In the genomic region with DNA sequence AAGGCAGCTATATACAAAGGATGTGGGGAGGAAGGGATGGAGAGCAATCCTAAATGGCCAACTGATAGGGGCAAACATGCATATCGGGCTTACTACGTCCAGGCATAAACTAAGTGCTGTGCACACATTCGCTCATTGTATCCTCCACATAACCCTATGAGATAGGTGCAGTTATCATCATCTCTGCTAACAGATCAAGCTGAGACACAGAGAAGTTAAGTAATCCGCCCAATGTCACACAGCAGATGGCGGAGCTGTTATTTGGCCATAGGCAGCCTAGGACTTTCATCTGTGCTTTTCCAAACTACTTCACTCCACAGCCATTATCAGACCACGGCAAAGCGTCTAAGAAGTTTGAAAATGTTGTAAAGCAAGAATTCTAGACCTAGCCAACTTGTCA, we compare ENCODE assay signal across 20 cellular contexts.
DNase-seq lines count a peak whose midpoint lies in the region; ATAC-seq, FAIRE-seq and TF ChIP-seq lines count a peak whose summit lies in the region.
"Had no signal": no experiment of that assay in that cellular context is flagged by ENCODE, and none has a peak within 500 bp of the region (broad histone marks: within the 10 kb centered on the region; RNA-seq: fewer than 3 reads in every experiment).

No MANE protein-coding gene starts in this region.

- H3K9ac ChIP-seq in HepG2 (ENCODE audit: insufficient read depth, low read depth, low read length) (no peak overlapping the region), H1 (replicated peaks in 1 of 4; ENCODE audit: extremely low read depth in 1 of 4, low read depth in 3 of 4, low read length in 3 of 4) (no peak overlapping the region)
- H3K9ac ChIP-seq: BLaER1, GM23248 had no signal

- H2BK5ac ChIP-seq in H1 (ENCODE audit: low read depth, low read length) = no peak overlapping the region

- no peak overlapping the region for H3K56ac ChIP-seq in H1 (replicated peaks; ENCODE audit: insufficient read length, low read depth, low read length)

- no peak overlapping the region for H3K4ac ChIP-seq in H1 (replicated peaks; ENCODE audit: insufficient read length, low read depth, low read length)

- H3K9me3 ChIP-seq in HepG2 (ENCODE audit: low read length) (no peaks in the 10 kb centered on the region), right lobe of liver (no peaks in the 10 kb centered on the region), H1 (ENCODE audit: insufficient read depth in 2 of 2, low read depth in 1 of 2, low read length in 1 of 2) (no peaks in the 10 kb centered on the region), sigmoid colon (no peaks in the 10 kb centered on the region)
- H3K9me3 ChIP-seq: BLaER1 had no signal

- H3K79me1 ChIP-seq in H1 (ENCODE audit: low read depth, low read length) = no peaks in the 10 kb centered on the region

- H3K36me3 ChIP-seq in HepG2 (replicated peaks in 1 of 2; ENCODE audit: control insufficient read depth in 1 of 2, insufficient read depth in 2 of 2, low read length in 2 of 2) (no peaks in the 10 kb centered on the region), right lobe of liver (no peaks in the 10 kb centered on the region), H1 (ENCODE audit: control insufficient read depth in 2 of 4, insufficient read depth in 4 of 4, low read length in 3 of 4) (no peaks in the 10 kb centered on the region), sigmoid colon (no peaks in the 10 kb centered on the region)
- H3K36me3 ChIP-seq: BLaER1 had no signal

- TF ChIP-seq RAD21 in HepG2 (CRISPR knock-in tag; IDR thresholded peaks at IDR 0.05) (no peak), H1 (IDR thresholded peaks at IDR 0.05 in 1 of 2, conservative IDR thresholded peaks at IDR 0.05 in 1 of 2; ENCODE audit: low read depth in 2 of 2, low read length in 2 of 2) (no peak)

- no TSS peak for BruUV-seq in HepG2 (replicated peaks; lab: Mats Ljungman, UMichigan)

- CTCF ChIA-PET in HepG2 (lab: Yijun Ruan, JAX; ENCODE audit: low intra/inter-chr PET ratio, low total read pairs) (interaction anchor here (9.4 kb wide), 1 partner anchor 69 kb away, joined by 223 read pairs; no protein-coding TSS in a partner anchor), H1 (lab: Charles Lee; ENCODE audit: partially characterized antibody) (interaction anchor here (0.6 to 18.7 kb wide), 9 partner anchors 9 to 387 kb away, joined by 3 to 1065 read pairs (median 5); partner anchors contain the start of gene CDC26)

- H3K79me2 ChIP-seq in HepG2 (ENCODE audit: insufficient read depth, low read length) (no peaks in the 10 kb centered on the region), H1 (ENCODE audit: control insufficient read depth in 1 of 2, insufficient read depth in 2 of 2, low read length in 2 of 2) (no peaks in the 10 kb centered on the region)

- TF ChIP-seq POLR2A in HepG2 (IDR thresholded peaks at IDR 0.05; ENCODE audit: insufficient read depth in 1 of 2, low read depth in 2 of 2, low read length in 2 of 2) (no peak), right lobe of liver (IDR thresholded peaks at IDR 0.05) (no peak), H1 (IDR thresholded peaks at IDR 0.05; ENCODE audit: control extremely low read depth in 1 of 2, low read depth in 2 of 2, low read length in 2 of 2) (no peak), sigmoid colon (IDR thresholded peaks at IDR 0.05) (no peak)

- H2AFZ ChIP-seq in HepG2 (ENCODE audit: low read length) (no peak overlapping the region), H1 (ENCODE audit: low read length) (no peak overlapping the region)
- H2AFZ ChIP-seq: GM23248 had no signal

- no peak for ATAC-seq in HepG2
- ATAC-seq in right lobe of liver = no peak
- ATAC-seq in HG02970 (IDR thresholded peaks at IDR 0.05; ENCODE audit: low FRiP score, unreplicated experiment) = no peak
- no peak for ATAC-seq in HG03432 (IDR thresholded peaks at IDR 0.05; ENCODE audit: unreplicated experiment)
- ATAC-seq: GM12878, HCT116 had no signal

- no peak overlapping the region for H2BK120ac ChIP-seq in H1 (replicated peaks; ENCODE audit: low read depth, low read length)

- no peak overlapping the region for H2BK12ac ChIP-seq in H1 (ENCODE audit: low read depth, low read length)

- H3K14ac ChIP-seq in H1 (ENCODE audit: insufficient read length) = no peak overlapping the region

- H3K27ac ChIP-seq in HepG2 (ENCODE audit: extremely low read length, insufficient read depth, low read length) (no peak overlapping the region), right lobe of liver (no peak overlapping the region), H1 (ENCODE audit: low read depth, low read length) (no peak overlapping the region), sigmoid colon (no peak overlapping the region)
- H3K27ac ChIP-seq: BLaER1, C4-2B, GM23248 had no signal

- H2AK5ac ChIP-seq in H1 (ENCODE audit: low read depth, low read length) = no peak overlapping the region

- H3K27me3 ChIP-seq in HepG2 (ENCODE audit: control insufficient read depth in 1 of 2, insufficient read depth in 2 of 2, low read length in 2 of 2) (peaks cover 0 to 28% of the 10 kb centered on the region in 2 experiments; a peak in 3 of 5 replicates), right lobe of liver (no peaks in the 10 kb centered on the region), H1 (replicated peaks in 1 of 4; ENCODE audit: control insufficient read depth in 3 of 4, extremely low read depth in 1 of 4, insufficient read depth in 3 of 4, low read length in 3 of 4) (0 out of 7 replicates have a peak, but pooled peaks cover 0 to 2% (median 0%) of the 10 kb centered on the region in 4 experiments), sigmoid colon (peaks cover 0 to 7% (median 0%) of the 10 kb centered on the region in 3 donors)
- H3K27me3 ChIP-seq: BLaER1 had no signal

- TF ChIP-seq CTCF in HepG2 (CRISPR knock-in tag; IDR thresholded peaks at IDR 0.05) = no peak
- TF ChIP-seq CTCF in right lobe of liver (IDR thresholded peaks at IDR 0.05) = no peak
- no peak for TF ChIP-seq CTCF in H1 (IDR thresholded peaks at IDR 0.05; ENCODE audit: control extremely low read depth in 1 of 3, insufficient read depth in 1 of 3, low read depth in 1 of 3, low read length in 3 of 3)
- TF ChIP-seq CTCF in sigmoid colon (IDR thresholded peaks at IDR 0.05) = no peak

- H3K18ac ChIP-seq in H1 (ENCODE audit: extremely low read depth, low read length) = no peak overlapping the region

- no peak overlapping the region for H3K23ac ChIP-seq in H1 (ENCODE audit: insufficient read length)

- H3K4me1 ChIP-seq in HepG2 (ENCODE audit: insufficient read depth, low read length) (peaks cover 34% of the 10 kb centered on the region), right lobe of liver (peaks cover 0 to 4% (median 0%) of the 10 kb centered on the region in 4 donors), H1 (replicated peaks in 1 of 4; ENCODE audit: control insufficient read depth in 3 of 4, insufficient read depth in 4 of 4, low read length in 3 of 4) (peaks cover 0 to 6% (median 3%) of the 10 kb centered on the region in 4 experiments; a peak in 4 of 7 replicates), sigmoid colon (peaks cover 0 to 4% (median 0%) of the 10 kb centered on the region in 4 donors)

- in situ Hi-C loops in HepG2 (cut with HindIII; ENCODE audit: extremely low pct_ligation_motif_present, low pct_unique_long_range_greater_than_20kb) = no loop called here

- no peak overlapping the region for H4K8ac ChIP-seq in H1 (ENCODE audit: extremely low read depth, insufficient read depth, low read length)

- H4K5ac ChIP-seq in H1 (ENCODE audit: insufficient read length, low read depth, low read length) = no peak overlapping the region

- H3K4me2 ChIP-seq in HepG2 (ENCODE audit: low read depth, low read length) = no peak overlapping the region
- H3K4me2 ChIP-seq in H1 (ENCODE audit: insufficient read depth in 1 of 2, low read depth in 2 of 2, low read length in 2 of 2) = no peak overlapping the region
- H3K4me2 ChIP-seq: BLaER1 had no signal

- H2BK15ac ChIP-seq in H1 (ENCODE audit: low read length) = peak overlapping the region; percentile 54; the same call in 1 of the 2 replicates

- intact Hi-C loops in HepG2 (cut with micrococcal nuclease; ENCODE audit: unreplicated experiment) = no loop called here
- intact Hi-C loops in right lobe of liver (cut with DNase I) = loop anchor here in 1 of 2 donors (10.0 kb wide), 1 partner anchor 216 kb away; no protein-coding TSS in a partner anchor
- intact Hi-C loops in sigmoid colon (cut with DNase I) = no loop called here

- H4K91ac ChIP-seq in H1 (replicated peaks; ENCODE audit: insufficient read length, low read length) = no peak overlapping the region

- no peaks in the 10 kb centered on the region for H4K20me1 ChIP-seq in HepG2 (ENCODE audit: insufficient read depth, low read length)
- peaks cover 0 to 4% of the 10 kb centered on the region in 2 experiments for H4K20me1 ChIP-seq in H1 (replicated peaks in 1 of 2; ENCODE audit: control insufficient read depth in 1 of 2, insufficient read depth in 2 of 2, low read length in 2 of 2)
- H4K20me1 ChIP-seq: BLaER1 had no signal

- H3K4me3 ChIP-seq in HepG2 (replicated peaks in 1 of 3; ENCODE audit: insufficient read depth in 1 of 3, low read depth in 2 of 3, low read length in 3 of 3) (no peak overlapping the region), right lobe of liver (no peak overlapping the region), H1 (ENCODE audit: extremely low read depth in 1 of 4, insufficient read depth in 2 of 4, low read depth in 3 of 4, low read length in 4 of 4) (no peak overlapping the region), sigmoid colon (no peak overlapping the region)
- H3K4me3 ChIP-seq: BLaER1, GM12878, GM23248 had no signal

- DNase-seq in HepG2 (ENCODE audit: low spot score) = no peak
- DNase-seq in right lobe of liver = no peak
- DNase-seq in H1 (ENCODE audit: low read depth in 1 of 2, low spot score in 2 of 2) = no peak
- DNase-seq in sigmoid colon = peak; percentile 5
- DNase-seq: CD4-positive, alpha-beta T cell; CD8-positive, alpha-beta memory T cell; DMS 273 treated with DMSO at 0.1 percent for 48 hours; DMS79; EL; GDM1; GM23248; H9 had no signal

- POLR2A ChIA-PET in HepG2 (lab: Yijun Ruan, JAX) = no interaction called here
- POLR2A ChIA-PET in H1 (lab: Charles Lee; ENCODE audit: partially characterized antibody) = interaction anchor here (0.6 kb wide), 1 partner anchor 25 kb away, joined by 3 read pairs; no protein-coding TSS in a partner anchor

- H3K23me2 ChIP-seq in H1 (ENCODE audit: low read depth, low read length) = no peaks in the 10 kb centered on the region

- TF ChIP-seq EP300 in HepG2 (IDR thresholded peaks at IDR 0.05; ENCODE audit: low read depth in 2 of 2, low read length in 2 of 2) = no peak
- TF ChIP-seq EP300 in HepG2 (CRISPR knock-in tag; IDR thresholded peaks at IDR 0.05; ENCODE audit: borderline replicate concordance) = no peak
- no peak for TF ChIP-seq EP300 in H1 (IDR thresholded peaks at IDR 0.05; ENCODE audit: borderline replicate concordance in 1 of 2, low read depth in 2 of 2, low read length in 2 of 2)
- TF ChIP-seq EP300 in sigmoid colon (IDR thresholded peaks at IDR 0.05) = no peak

- FAIRE-seq in HepG2 (lab: Jason Lieb, UNC) (no peak), H1 (lab: Jason Lieb, UNC) (no peak)
- FAIRE-seq: D721Med, GM12878, GM19239 had no signal

- WGBS in HepG2 (ENCODE audit: low lambda C conversion rate) = 36% methylated on average over 7 of the region's 7 CpGs
- WGBS in right lobe of liver (ENCODE audit: insufficient coverage, low coverage, low lambda C conversion rate, missing lambda C conversion rate) = 88% methylated on average over 7 of the region's 7 CpGs
- 90% methylated on average over 7 of the region's 7 CpGs; no CpG with 5 or more reads in 1 of the 2 experiments for WGBS in H1 (ENCODE audit: extremely low coverage in 1 of 2, insufficient coverage in 1 of 2, insufficient read length in 1 of 2, insufficient replicate concordance in 2 of 2, low coverage in 1 of 2, low lambda C conversion rate in 2 of 2, missing lambda C conversion rate in 1 of 2), 2 experiments
- 88 to 91% methylated on average over 7 of the region's 7 CpGs for WGBS in sigmoid colon, 2 donors

- no peak overlapping the region for H2BK20ac ChIP-seq in H1 (ENCODE audit: low read length)

Comparison
In these comparisons a context has a peak if more than half of its experiments do, and no peak if none do; other contexts are left out.
1. Of the 41 proteins assayed by ChIP-seq in both HepG2 and H1: peak only in HepG2: none; only in H1: KDM1A; in both: none; in neither: 40.